9 cellular contexts compared by ENCODE assay signal in genomic region chr10:35822316-35822715, GRCh38.
DNase-seq lines count a peak whose midpoint lies in the region; ATAC-seq, FAIRE-seq and TF ChIP-seq lines count a peak whose summit lies in the region.
"Had no signal": no experiment of that assay in that cellular context is flagged by ENCODE, and none has a peak within 500 bp of the region (broad histone marks: within the 10 kb centered on the region; RNA-seq: fewer than 3 reads in every experiment).

No MANE protein-coding gene starts in this region.

- H3K4me3 Mint-ChIP-seq in activated CD8-positive, alpha-beta memory T cell treated with anti-CD3 and anti-CD28 coated beads, Interleukin-2, amount 10 ng/mL, durations not matched to agents 7 days and 5 days = no peak overlapping the region
- no peak overlapping the region for H3K4me3 Mint-ChIP-seq in immature natural killer cell

- no peak overlapping the region for H2AFZ ChIP-seq in K562 (ENCODE audit: low read depth, low read length)

- H3K27ac ChIP-seq in K562 (ENCODE audit: extremely low read depth, low read depth, low read length) = no peak overlapping the region
- peak overlapping the region; percentile 60 to 74 for H3K27ac ChIP-seq in tibial artery
- H3K27ac ChIP-seq: 22Rv1 had no signal

- no peak overlapping the region for H3K4me3 ChIP-seq in K562
- no peak overlapping the region for H3K4me3 ChIP-seq in tibial artery

- H3K36me3 ChIP-seq in K562 (ENCODE audit: control insufficient read depth, insufficient read depth, low read length) (no peaks in the 10 kb centered on the region), tibial artery (no peaks in the 10 kb centered on the region)

- H3K9me3 Mint-ChIP-seq in activated CD8-positive, alpha-beta memory T cell treated with anti-CD3 and anti-CD28 coated beads, Interleukin-2, amount 10 ng/mL, durations not matched to agents 7 days and 5 days (ENCODE audit: low read depth) = peaks cover 2% of the 10 kb centered on the region
- peaks cover 0 to 5% (median under 1%) of the 10 kb centered on the region in 6 donors for H3K9me3 Mint-ChIP-seq in immature natural killer cell

- no peak for TF ChIP-seq RAD21 in K562 (CRISPR knock-in tag; conservative IDR thresholded peaks at IDR 0.05 in 1 of 2, IDR thresholded peaks at IDR 0.05 in 1 of 2)

- H3K79me2 ChIP-seq in K562 (ENCODE audit: control insufficient read depth, insufficient read depth, low read length) = no peaks in the 10 kb centered on the region

- no peaks in the 10 kb centered on the region for H3K36me3 Mint-ChIP-seq in activated CD8-positive, alpha-beta memory T cell treated with anti-CD3 and anti-CD28 coated beads, Interleukin-2, amount 10 ng/mL, durations not matched to agents 7 days and 5 days
- H3K36me3 Mint-ChIP-seq in immature natural killer cell = no peaks in the 10 kb centered on the region

- intact Hi-C loops in K562 (cut with micrococcal nuclease) (no loop called here), tibial artery (cut with DNase I; ENCODE audit: low total_unique reads) (loop anchor here (10.0 kb wide), 1 partner anchor 698 kb away; the partner anchor contains the start of gene CREM)

- no peaks in the 10 kb centered on the region for H3K4me1 Mint-ChIP-seq in activated CD8-positive, alpha-beta memory T cell treated with anti-CD3 and anti-CD28 coated beads, Interleukin-2, amount 10 ng/mL, durations not matched to agents 7 days and 5 days
- H3K4me1 Mint-ChIP-seq in immature natural killer cell = no peaks in the 10 kb centered on the region

- no peaks in the 10 kb centered on the region for H3K9me3 ChIP-seq in K562 (replicated peaks; ENCODE audit: control insufficient read depth, insufficient read depth, low read depth, low read length)
- no peaks in the 10 kb centered on the region for H3K9me3 ChIP-seq in tibial artery

- BruUV-seq in K562 (replicated peaks; lab: Mats Ljungman, UMichigan) = no TSS peak

- WGBS in K562 (ENCODE audit: insufficient coverage, low coverage, missing lambda C conversion rate) = 3% methylated on average over 9 of the region's 9 CpGs

- TF ChIP-seq CTCF in K562 (IDR thresholded peaks at IDR 0.05 in 2 of 3, conservative IDR thresholded peaks at IDR 0.05 in 1 of 3; ENCODE audit: insufficient read depth in 2 of 3, low read depth in 1 of 3, low read length in 3 of 3) = no peak
- TF ChIP-seq CTCF in tibial artery (IDR thresholded peaks at IDR 0.05) = peak; percentile 64 to 83

- POLR2A ChIA-PET in K562 (lab: Yijun Ruan, JAX) = interaction anchor here (1.4 to 1.5 kb wide), 2 partner anchors 10 to 13 kb away, joined by 3 read pairs; no protein-coding TSS in a partner anchor

- H3K27me3 ChIP-seq in K562 (ENCODE audit: control insufficient read depth in 2 of 2, insufficient read depth in 2 of 2, low read length in 2 of 2) = no peaks in the 10 kb centered on the region
- H3K27me3 ChIP-seq in tibial artery = no peaks in the 10 kb centered on the region

- H4K20me1 ChIP-seq in K562 (replicated peaks; ENCODE audit: control insufficient read depth, insufficient read depth, low read length) = no peaks in the 10 kb centered on the region

- no peak for TF ChIP-seq POLR2A in K562 (conservative IDR thresholded peaks at IDR 0.05)
- no peak for TF ChIP-seq POLR2A in H54 (IDR thresholded peaks at IDR 0.05; ENCODE audit: low read depth, low read length)

- FAIRE-seq in K562 (lab: Jason Lieb, UNC) (no peak), H54 (lab: Jason Lieb, UNC) (no peak)

- CTCF ChIA-PET in K562 (lab: Yijun Ruan, JAX; ENCODE audit: low intra/inter-chr PET ratio) = interaction anchor here (0.6 kb wide), 1 partner anchor 1183 kb away, joined by 3 read pairs; no protein-coding TSS in a partner anchor
- CTCF ChIA-PET in activated CD8-positive, alpha-beta memory T cell treated with anti-CD3 and anti-CD28 coated beads, Interleukin-2, amount 10 ng/mL, durations not matched to agents 7 days and 5 days (lab: Charles Lee) = no interaction called here

- ATAC-seq in K562 = peak; percentile 56; the same call in 2 of the 3 replicates
- no peak for ATAC-seq in activated CD8-positive, alpha-beta memory T cell treated with anti-CD3 and anti-CD28 coated beads, Interleukin-2, amount 10 ng/mL, durations not matched to agents 7 days and 5 days

- peak; percentile 35 for DNase-seq in DMS153 (lab: John Stamatoyannopoulos, UW)
- no peak for DNase-seq in DMS153 treated with DMSO at 0.1 percent for 48 hours (lab: John Stamatoyannopoulos, UW; ENCODE audit: unreplicated experiment)
- DNase-seq in K562 (ENCODE audit: extremely low read depth in 1 of 4, low spot score in 3 of 4) = no peak
- peak; percentile 90 for DNase-seq in islet precursor cell
- DNase-seq in tibial artery = peak; percentile 94 to 99
- no peak for DNase-seq in H54 (ENCODE audit: insufficient read length, low spot score)
- DNase-seq in activated CD8-positive, alpha-beta memory T cell treated with anti-CD3 and anti-CD28 coated beads, Interleukin-2, amount 10 ng/mL, durations not matched to agents 7 days and 5 days = no peak
- DNase-seq in immature natural killer cell = no peak

- H3K4me1 ChIP-seq in K562 (replicated peaks in 1 of 2; ENCODE audit: control insufficient read depth in 2 of 2, insufficient read depth in 2 of 2, low read length in 2 of 2) (no peaks in the 10 kb centered on the region), tibial artery (peaks cover 0 to 48% (median 36%) of the 10 kb centered on the region in 4 donors)

- no peak for TF ChIP-seq EP300 in K562 (IDR thresholded peaks at IDR 0.05; ENCODE audit: low read length)

- no peaks in the 10 kb centered on the region for H3K9me1 ChIP-seq in K562 (ENCODE audit: control insufficient read depth, insufficient read depth, low read length)

- no peak overlapping the region for H3K9ac ChIP-seq in K562 (ENCODE audit: insufficient read depth in 1 of 2, low read depth in 2 of 2, low read length in 2 of 2)

- H3K4me2 ChIP-seq in K562 (ENCODE audit: insufficient read depth, low read length) = no peak overlapping the region

- no peak overlapping the region for H3K27ac Mint-ChIP-seq in activated CD8-positive, alpha-beta memory T cell treated with anti-CD3 and anti-CD28 coated beads, Interleukin-2, amount 10 ng/mL, durations not matched to agents 7 days and 5 days
- no peak overlapping the region for H3K27ac Mint-ChIP-seq in immature natural killer cell

- in situ Hi-C loops in K562 (cut with MboI) = no loop called here

- no peaks in the 10 kb centered on the region for H3K27me3 Mint-ChIP-seq in activated CD8-positive, alpha-beta memory T cell treated with anti-CD3 and anti-CD28 coated beads, Interleukin-2, amount 10 ng/mL, durations not matched to agents 7 days and 5 days
- peaks cover 0 to 3% (median 2%) of the 10 kb centered on the region in 3 donors for H3K27me3 Mint-ChIP-seq in immature natural killer cell (ENCODE audit: low read depth in 3 of 3)

TF ChIP-seq in K562, 482 proteins besides CTCF, POLR2A, EP300 and RAD21:
- TF ChIP-seq SAFB (IDR thresholded peaks at IDR 0.05; ENCODE audit: borderline replicate concordance, low read depth, low read length) (no peak), STAT5A (IDR thresholded peaks at IDR 0.05; ENCODE audit: borderline replicate concordance, low read length) (no peak)
- TF ChIP-seq, protein P1, sequence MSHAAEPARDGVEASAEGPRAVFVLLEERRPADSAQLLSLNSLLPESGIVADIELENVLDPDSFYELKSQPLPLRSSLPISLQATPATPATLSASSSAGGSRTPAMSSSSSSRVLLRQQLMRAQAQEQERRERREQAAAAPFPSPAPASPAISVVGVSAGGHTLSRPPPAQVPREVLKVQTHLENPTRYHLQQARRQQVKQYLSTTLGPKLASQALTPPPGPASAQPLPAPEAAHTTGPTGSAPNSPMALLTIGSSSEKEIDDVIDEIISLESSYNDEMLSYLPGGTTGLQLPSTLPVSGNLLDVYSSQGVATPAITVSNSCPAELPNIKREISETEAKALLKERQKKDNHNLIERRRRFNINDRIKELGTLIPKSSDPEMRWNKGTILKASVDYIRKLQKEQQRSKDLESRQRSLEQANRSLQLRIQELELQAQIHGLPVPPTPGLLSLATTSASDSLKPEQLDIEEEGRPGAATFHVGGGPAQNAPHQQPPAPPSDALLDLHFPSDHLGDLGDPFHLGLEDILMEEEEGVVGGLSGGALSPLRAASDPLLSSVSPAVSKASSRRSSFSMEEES (CRISPR knock-in tag; IDR thresholded peaks at IDR 0.05) = no peak
TF ChIP-seq in K562: peak in this region for 0.

Comparison
In these comparisons a context has a peak if more than half of its experiments do, and no peak if none do; other contexts are left out.
1. DNase-seq: peak in DMS153 (single experiment), islet precursor cell (single experiment) and tibial artery (2 of 2); none in DMS153 treated with DMSO at 0.1 percent for 48 hours (single experiment), K562 (0 of 4), H54 (single experiment), activated CD8-positive, alpha-beta memory T cell treated with anti-CD3 and anti-CD28 coated beads, Interleukin-2, amount 10 ng/mL, durations not matched to agents 7 days and 5 days (single experiment) and immature natural killer cell (0 of 3).
2. CTCF ChIP-seq: peak in tibial artery (2 of 2); none in K562 (0 of 3).